Comparison of ENCODE assay signal across 11 cellular contexts in the genomic region with DNA sequence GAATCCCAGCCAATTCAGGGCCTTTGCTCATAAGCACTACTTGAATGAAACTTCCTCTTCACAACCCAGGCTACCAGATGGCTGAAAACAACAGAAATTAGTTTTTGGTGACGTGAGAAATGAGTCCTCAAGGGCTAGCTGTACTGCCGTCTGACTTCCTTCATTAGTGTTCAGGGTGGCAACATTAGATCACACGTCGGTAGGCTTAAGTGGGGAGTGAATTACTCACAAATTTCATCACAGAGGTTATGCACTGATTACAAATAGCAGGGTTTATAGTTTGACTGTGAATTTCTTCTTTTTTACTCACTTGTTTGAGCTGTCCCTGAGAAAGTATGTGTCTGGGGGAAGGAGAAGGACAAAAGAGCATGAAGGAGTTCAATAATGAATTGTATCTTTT.
DNase-seq lines count a peak whose midpoint lies in the region; ATAC-seq and TF ChIP-seq lines count a peak whose summit lies in the region.
"Had no signal": no experiment of that assay in that cellular context is flagged by ENCODE, and none has a peak within 500 bp of the region (broad histone marks: within the 10 kb centered on the region; RNA-seq: fewer than 3 reads in every experiment).

No MANE protein-coding gene starts in this region.

- no peaks in the 10 kb centered on the region for H3K27me3 ChIP-seq in MG63
- no peaks in the 10 kb centered on the region for H3K27me3 ChIP-seq in tibial nerve
- H3K27me3 ChIP-seq in thyroid gland, result no peaks in the 10 kb centered on the region

- no peak for TF ChIP-seq EP300 in tibial nerve (IDR thresholded peaks at IDR 0.05)

- no peak for TF ChIP-seq CTCF in GM13977 (IDR thresholded peaks at IDR 0.05; ENCODE audit: extremely low read depth, insufficient read depth, missing control alignments)
- TF ChIP-seq CTCF in tibial nerve (IDR thresholded peaks at IDR 0.05), result no peak
- TF ChIP-seq CTCF in thyroid gland (IDR thresholded peaks at IDR 0.05), result no peak

- H3K9me3 ChIP-seq in MG63 (no peaks in the 10 kb centered on the region), tibial nerve (no peaks in the 10 kb centered on the region), thyroid gland (no peaks in the 10 kb centered on the region)

- H3K36me3 ChIP-seq in MG63 (no peaks in the 10 kb centered on the region), tibial nerve (no peaks in the 10 kb centered on the region), thyroid gland (no peaks in the 10 kb centered on the region)

- H3K4me3 ChIP-seq in MG63 (no peak overlapping the region), tibial nerve (no peak overlapping the region), thyroid gland (replicated peaks in 1 of 3) (no peak overlapping the region)

- TF ChIP-seq POLR2A in tibial nerve (IDR thresholded peaks at IDR 0.05), result no peak
- TF ChIP-seq POLR2A in thyroid gland (IDR thresholded peaks at IDR 0.05), result no peak

- H3K27ac ChIP-seq in tibial nerve (no peak overlapping the region), thyroid gland (no peak overlapping the region)

- H3K4me1 ChIP-seq in tibial nerve (no peaks in the 10 kb centered on the region), thyroid gland (no peaks in the 10 kb centered on the region)

- in situ Hi-C loops in GM13977 (cut with MboI; ENCODE audit: low pct_unique_long_range_greater_than_20kb, low sequenced_read_pairs, unreplicated experiment), result no loop called here

- peak; percentile 96 for ATAC-seq in GM21526 (IDR thresholded peaks at IDR 0.05; ENCODE audit: low FRiP score, unreplicated experiment)
- peak; percentile 68 for ATAC-seq in HG03460 (IDR thresholded peaks at IDR 0.05; ENCODE audit: unreplicated experiment)
- peak; percentile 91 for ATAC-seq in esophagus mucosa

- intact Hi-C loops in posterior vena cava (cut with DNase I), result no loop called here
- intact Hi-C loops in thyroid gland (cut with DNase I), result no loop called here

- 53 to 64% methylated on average over 4 of the region's 4 CpGs for WGBS in tibial nerve, 2 donors
- 67 to 76% methylated on average over 4 of the region's 4 CpGs for WGBS in thyroid gland, 2 donors

- DNase-seq in GM13977 (ENCODE audit: low spot score), result peak; percentile 15
- no peak for DNase-seq in posterior vena cava (ENCODE audit: low spot score)
- no peak for DNase-seq in MG63
- no peak for DNase-seq in tibial nerve (ENCODE audit: low spot score in 2 of 2)
- no peak for DNase-seq in thyroid gland
- DNase-seq: activated CD4-positive, alpha-beta T cell treated with anti-CD3 and anti-CD28 coated beads for 48 hours; glutamatergic neuron; NCI-H774 had no signal
